ENCODE assay signal across 8 cellular contexts in the genomic region with DNA sequence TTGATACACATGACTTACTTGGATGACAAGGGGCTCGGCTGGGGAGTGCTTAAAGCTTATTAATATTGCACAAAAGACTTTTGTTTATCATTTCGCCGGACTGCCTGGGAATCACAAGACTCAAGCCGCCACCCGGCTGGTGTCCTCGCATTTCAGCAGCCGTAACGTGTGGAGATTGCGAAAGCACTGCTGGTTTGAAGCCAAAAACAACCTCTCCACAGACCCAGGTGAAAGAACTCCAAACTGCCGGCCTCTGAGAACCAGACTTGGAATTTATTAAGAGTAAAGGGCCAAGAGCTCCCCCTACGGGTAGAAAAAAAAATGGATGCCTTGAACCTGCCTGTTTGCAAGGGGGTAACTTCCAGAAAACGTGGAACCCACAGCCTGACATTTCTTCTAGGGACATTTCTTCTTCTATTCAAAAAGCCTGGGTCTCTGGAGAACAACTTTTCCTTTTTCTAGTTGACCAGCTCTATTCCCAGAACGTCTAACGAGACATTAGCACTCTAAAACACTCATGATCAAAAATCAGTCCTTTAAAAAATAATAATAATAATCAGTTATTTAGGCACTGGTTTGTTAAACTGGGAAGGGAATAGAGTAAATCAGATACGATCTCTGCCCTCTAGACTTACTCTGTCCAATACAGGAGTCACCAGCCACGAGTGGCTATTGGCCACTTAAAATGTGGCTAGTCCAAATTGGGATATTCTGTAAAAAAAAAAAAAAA.
DNase-seq lines count a peak whose midpoint lies in the region; ATAC-seq, FAIRE-seq and TF ChIP-seq lines count a peak whose summit lies in the region.

No MANE protein-coding gene starts in this region.

- H3K27me3 ChIP-seq in BE2C = no peaks in the 10 kb centered on the region
- H3K27me3 ChIP-seq in kidney epithelial cell (ENCODE audit: control insufficient read depth, insufficient read depth, low read length) = no peaks in the 10 kb centered on the region

- H3K9me3 ChIP-seq in BE2C = no peaks in the 10 kb centered on the region

- H3K36me3 ChIP-seq in BE2C (no peaks in the 10 kb centered on the region), kidney epithelial cell (ENCODE audit: control insufficient read depth, insufficient read depth, low read length) (no peaks in the 10 kb centered on the region)

- H3K4me1 ChIP-seq in BE2C = no peaks in the 10 kb centered on the region; the same call in 1 of the 2 replicates

- DNase-seq in BE2C (peak; percentile 63), GM19239 (ENCODE audit: insufficient read length, low spot score) (peak; percentile 21), NCI-H1092 treated with DMSO at 0.1 percent for 48 hours (lab: John Stamatoyannopoulos, UW) (peak; percentile 80), SK-N-DZ (ENCODE audit: low spot score) (peak; percentile 83), choroid plexus epithelial cell (ENCODE audit: low read depth) (peak; percentile 99), kidney epithelial cell (ENCODE audit: low read depth) (peak; percentile 92)
- DNase-seq in stimulated activated CD4-positive, alpha-beta T cell treated with anti-CD3 and anti-CD28 coated beads, Interleukin-2, amount 100 ng/mL, for 24 hours = peak; percentile 21 to 30

- H3K4me3 ChIP-seq in BE2C (ENCODE audit: low read depth, low read length) (peak overlapping the region; percentile 41), choroid plexus epithelial cell (ENCODE audit: low read depth, low read length) (no peak overlapping the region), kidney epithelial cell (ENCODE audit: low read depth, low read length) (no peak overlapping the region)

- TF ChIP-seq CTCF in BE2C (IDR thresholded peaks at IDR 0.05; ENCODE audit: low read depth, low read length) (peak; percentile 66), choroid plexus epithelial cell (conservative IDR thresholded peaks at IDR 0.05; ENCODE audit: low read depth, low read length) (peak; percentile 85), kidney epithelial cell (IDR thresholded peaks at IDR 0.05; ENCODE audit: insufficient read depth, low read length, poor library complexity, severe bottlenecking) (peak; percentile 77)

- ATAC-seq in HG03571 (IDR thresholded peaks at IDR 0.05; ENCODE audit: unreplicated experiment) = no peak

- peak; percentile 74 for FAIRE-seq in GM19239 (lab: Jason Lieb, UNC)

Comparison
In these comparisons a context has a peak if more than half of its experiments do, and no peak if none do; other contexts are left out.
1. DNase-seq: peak in every context shown above with its lines; median percentile 99 in choroid plexus epithelial cell; 92 in kidney epithelial cell; 83 in SK-N-DZ; 80 in NCI-H1092 treated with DMSO at 0.1 percent for 48 hours; 63 in BE2C; 26 in stimulated activated CD4-positive, alpha-beta T cell treated with anti-CD3 and anti-CD28 coated beads, Interleukin-2, amount 100 ng/mL, for 24 hours; 21 in GM19239.